Comparison of ENCODE assay signal across 8 cellular contexts in the genomic region with DNA sequence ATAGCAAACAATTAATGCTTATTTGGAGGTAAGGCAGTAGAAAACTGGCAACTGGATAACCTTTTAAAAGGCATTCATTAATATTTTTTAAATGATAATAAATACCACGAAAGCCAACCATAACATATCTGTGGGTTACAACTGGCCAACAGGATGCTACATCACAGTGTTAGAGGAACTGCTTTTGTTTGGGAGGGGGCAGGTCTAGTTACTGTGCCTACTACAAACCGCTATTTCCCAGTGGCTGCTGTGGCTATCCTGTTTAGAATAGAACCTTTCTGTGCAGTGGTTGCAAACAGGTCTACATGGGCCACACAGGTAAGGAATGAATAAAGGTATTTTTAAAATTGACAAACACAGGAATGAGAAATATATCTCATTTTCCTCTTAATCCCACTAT. TPM values are rescaled to one million over a fixed set of nuclear protein-coding genes. Genes with fewer than 3 reads are reported as not detected.
A peak's percentile ranks its signal among the peaks of the same experiment; 100 is the strongest.
DNase-seq lines count a peak whose midpoint lies in the region; ATAC-seq, FAIRE-seq and TF ChIP-seq lines count a peak whose summit lies in the region.

No MANE protein-coding gene starts in this region.

- no peak for TF ChIP-seq CTCF in PC-3 (conservative IDR thresholded peaks at IDR 0.05; ENCODE audit: low read depth, low read length)
- TF ChIP-seq CTCF in endothelial cell of umbilical vein (IDR thresholded peaks at IDR 0.05; ENCODE audit: extremely low read depth in 1 of 2, insufficient read depth in 1 of 2, low read depth in 1 of 2, low read length in 2 of 2), result no peak

- H3K14ac ChIP-seq in trophoblast cell (ENCODE audit: low read length), result no peak overlapping the region

- H3K4me2 ChIP-seq in PC-3 (ENCODE audit: low read length) (peak overlapping the region; percentile 96), endothelial cell of umbilical vein (ENCODE audit: insufficient read depth, low read length) (peak overlapping the region; percentile 84), trophoblast cell (ENCODE audit: low read length) (peak overlapping the region; percentile 84)

- BruUV-seq in PC-3 (replicated peaks; lab: Mats Ljungman, UMichigan) (TSS peak; percentile 40), endothelial cell of umbilical vein (replicated peaks; lab: Mats Ljungman, UMichigan) (no TSS peak)

- no peak overlapping the region for H3K23ac ChIP-seq in trophoblast cell (ENCODE audit: low read length)

- H3K4me1 ChIP-seq in ES-I3 (ENCODE audit: insufficient read depth, low read length) (no peaks in the 10 kb centered on the region), PC-3 (ENCODE audit: insufficient read depth, low read length) (peaks cover 44% of the 10 kb centered on the region), endothelial cell of umbilical vein (ENCODE audit: control insufficient read depth, extremely low read depth, insufficient read depth, low read length) (peaks cover 21% of the 10 kb centered on the region), trophoblast cell (ENCODE audit: control insufficient read depth in 1 of 2, insufficient read depth in 2 of 2, low read length in 2 of 2) (peaks cover 4% of the 10 kb centered on the region in 2 experiments)

- H3K18ac ChIP-seq in trophoblast cell (ENCODE audit: low read length), result no peak overlapping the region

- no peak for TF ChIP-seq POLR2A in endothelial cell of umbilical vein (IDR thresholded peaks at IDR 0.05; ENCODE audit: low read depth, low read length)

- H3K4me3 ChIP-seq in PC-3 (ENCODE audit: low read length), result peak overlapping the region; percentile 85
- peak overlapping the region in 1 of 3 experiments; percentile 70 for H3K4me3 ChIP-seq in endothelial cell of umbilical vein (replicated peaks in 1 of 3; ENCODE audit: insufficient read depth in 1 of 3, low read depth in 1 of 3, low read length in 3 of 3)
- H3K4me3 ChIP-seq in trophoblast cell (ENCODE audit: low read depth, low read length), result no peak overlapping the region

- H3K9ac ChIP-seq in ES-I3 (ENCODE audit: low read depth, low read length) (peak overlapping the region; percentile 73; the same call in 1 of the 2 replicates), PC-3 (ENCODE audit: low read length) (peak overlapping the region; percentile 88), endothelial cell of umbilical vein (replicated peaks; ENCODE audit: extremely low read depth, insufficient read depth, low read length) (peak overlapping the region; percentile 88), trophoblast cell (ENCODE audit: low read length) (no peak overlapping the region)

- H3K36me3 ChIP-seq in ES-I3 (ENCODE audit: insufficient read depth, low read length) (peaks cover 10% of the 10 kb centered on the region), PC-3 (ENCODE audit: low read depth, low read length) (peaks cover 20% of the 10 kb centered on the region), endothelial cell of umbilical vein (ENCODE audit: control insufficient read depth in 2 of 2, extremely low read depth in 1 of 2, insufficient read depth in 2 of 2, low read length in 2 of 2) (peaks cover 7 to 18% of the 10 kb centered on the region in 2 experiments), trophoblast cell (ENCODE audit: control insufficient read depth in 1 of 2, insufficient read depth in 2 of 2, low read length in 2 of 2) (peaks cover 21 to 31% of the 10 kb centered on the region in 2 experiments)

- no peaks in the 10 kb centered on the region for H3K9me2 ChIP-seq in PC-3 (replicated peaks; ENCODE audit: low read length)

- no peak overlapping the region for H4K91ac ChIP-seq in trophoblast cell (ENCODE audit: low read depth, low read length)

- no peak for DNase-seq in PC-3
- no peak for DNase-seq in endothelial cell of umbilical vein (ENCODE audit: low read depth, low spot score)
- no peak for DNase-seq in trophoblast cell
- DNase-seq in stimulated activated naive CD4-positive, alpha-beta T cell treated with Interleukin-2 at 50 U/mL for 16 hours (lab: John Stamatoyannopoulos, UW), result no peak
- DNase-seq in NCI-H1048 (lab: John Stamatoyannopoulos, UW), result no peak
- DNase-seq in NCI-H1694 treated with DMSO at 0.1 percent for 48 hours (lab: John Stamatoyannopoulos, UW), result no peak

- H3K4ac ChIP-seq in trophoblast cell (ENCODE audit: low read depth, low read length), result no peak overlapping the region

- dilution Hi-C loops in endothelial cell of umbilical vein (cut with MboI; ENCODE audit: extremely low pct_ligation_motif_present, low sequenced_read_pairs), result no loop called here

- H3K9me1 ChIP-seq in endothelial cell of umbilical vein (replicated peaks; ENCODE audit: control insufficient read depth, extremely low read depth, insufficient read depth, low read length), result no peaks in the 10 kb centered on the region

- H3K27me3 ChIP-seq in PC-3 (ENCODE audit: low read length) (no peaks in the 10 kb centered on the region), endothelial cell of umbilical vein (ENCODE audit: control insufficient read depth in 2 of 2, insufficient read depth in 2 of 2, low read length in 2 of 2) (no peaks in the 10 kb centered on the region), trophoblast cell (ENCODE audit: insufficient read depth, low read length) (no peaks in the 10 kb centered on the region)

- H3K9me3 ChIP-seq in ES-I3 (ENCODE audit: control insufficient read depth, insufficient read depth, low read length) (no peaks in the 10 kb centered on the region), PC-3 (ENCODE audit: low read length) (no peaks in the 10 kb centered on the region), endothelial cell of umbilical vein (replicated peaks; ENCODE audit: control insufficient read depth, insufficient read depth, low read length) (no peaks in the 10 kb centered on the region), trophoblast cell (ENCODE audit: insufficient read depth, low read depth, low read length) (no peaks in the 10 kb centered on the region)

- intact Hi-C loops in PC-3 (cut with micrococcal nuclease) (loop anchor here (10.0 kb wide), 1 partner anchor 518 kb away; a partner anchor contains a TSS), endothelial cell of umbilical vein (cut with micrococcal nuclease) (loop anchor here (1.0 kb wide), 2 partner anchors 11 to 19 kb away; no protein-coding TSS in a partner anchor)

- POLR2A ChIA-PET in PC-3 (lab: Charles Lee; ENCODE audit: unreplicated experiment), result no interaction called here
- POLR2A ChIA-PET in endothelial cell of umbilical vein (lab: Charles Lee), result no interaction called here

- H2AK5ac ChIP-seq in trophoblast cell (ENCODE audit: low read length), result no peak overlapping the region

- H2BK120ac ChIP-seq in trophoblast cell (ENCODE audit: insufficient read depth, low read length, poor library complexity), result no peak overlapping the region

- no peak overlapping the region for H2BK12ac ChIP-seq in trophoblast cell (ENCODE audit: low read length)

- H2BK5ac ChIP-seq in trophoblast cell (ENCODE audit: low read depth, low read length, poor library complexity), result no peak overlapping the region

- 0 out of 2 replicates have a peak overlapping the region, but pooled peaks have one; percentile 59 for H3K27ac ChIP-seq in PC-3 (ENCODE audit: low read length)
- no peak overlapping the region for H3K27ac ChIP-seq in endothelial cell of umbilical vein (ENCODE audit: insufficient read depth, low read depth, low read length)
- H3K27ac ChIP-seq in trophoblast cell (ENCODE audit: low read depth, low read length), result no peak overlapping the region

- H3F3A ChIP-seq in PC-3 (ENCODE audit: low read length, unreplicated experiment), result peaks cover 3% of the 10 kb centered on the region

- no peak for FAIRE-seq in endothelial cell of umbilical vein (lab: Jason Lieb, UNC)

- H4K20me1 ChIP-seq in PC-3 (ENCODE audit: low read length), result no peaks in the 10 kb centered on the region
- H4K20me1 ChIP-seq in endothelial cell of umbilical vein (replicated peaks; ENCODE audit: control insufficient read depth, extremely low read depth, insufficient read depth, low read length), result no peaks in the 10 kb centered on the region

- no CpG with 5 or more reads among the region's 2 CpGs for WGBS in trophoblast cell (ENCODE audit: extremely low coverage, insufficient coverage, insufficient read length)

- H3K79me2 ChIP-seq in PC-3 (ENCODE audit: low read length) (peaks cover 44% of the 10 kb centered on the region), endothelial cell of umbilical vein (ENCODE audit: control insufficient read depth, insufficient read depth, low read length) (peaks cover 22% of the 10 kb centered on the region), trophoblast cell (ENCODE audit: control insufficient read depth, insufficient read depth, low read length, poor library complexity) (peaks cover 6% of the 10 kb centered on the region)

- H4K8ac ChIP-seq in trophoblast cell (ENCODE audit: low read depth, low read length), result no peak overlapping the region

- no peak overlapping the region for H4K12ac ChIP-seq in trophoblast cell (ENCODE audit: low read depth, low read length)

- ATAC-seq in PC-3 (no peak), HG03175 (IDR thresholded peaks at IDR 0.05; ENCODE audit: unreplicated experiment) (no peak)

- H2AFZ ChIP-seq in PC-3 (ENCODE audit: low read length), result no peak overlapping the region
- H2AFZ ChIP-seq in endothelial cell of umbilical vein (ENCODE audit: low read depth, low read length), result no peak overlapping the region
- H2AFZ ChIP-seq in trophoblast cell (ENCODE audit: insufficient read depth, low read length, poor library complexity), result no peak overlapping the region

- CTCF ChIA-PET in PC-3 (lab: Charles Lee) (no interaction called here), endothelial cell of umbilical vein (lab: Charles Lee) (interaction anchor here (1.9 to 7.0 kb wide), 2 partner anchors 20 to 43 kb away, joined by 13 to 42 read pairs; no protein-coding TSS in a partner anchor)

- peaks cover 3% of the 10 kb centered on the region for H3K79me1 ChIP-seq in trophoblast cell (ENCODE audit: low read length)

RNA-seq across cellular contexts. Expression of a gene that starts 1.0 kb away (rescaled TPM):
- total RNA-seq in PC-3 (2014; rRNA removed), result 101 and 129 TPM in 2 replicates
- total RNA-seq in endothelial cell of umbilical vein, result 92.7 and 96.8 TPM in 2 replicates
- 143 and 162 TPM in 2 replicates for polyA plus RNA-seq in endothelial cell of umbilical vein
- polyA plus RNA-seq in endothelial cell of umbilical vein (2011; cell fraction: cytosol; rRNA removed), result 110 and 116 TPM in 2 replicates
- 75.5 and 86.2 TPM in 2 replicates for polyA plus RNA-seq in endothelial cell of umbilical vein (2011; cell fraction: nucleus; rRNA removed)
- polyA plus RNA-seq in endothelial cell of umbilical vein (2012), result 85.7 and 98.7 TPM in 2 replicates
- polyA minus RNA-seq in endothelial cell of umbilical vein, result 70.6 and 79.1 TPM in 2 replicates
- polyA minus RNA-seq in endothelial cell of umbilical vein (2011; cell fraction: cytosol; rRNA and poly(A)+ RNA removed), result 50.8 TPM
- 47.8 and 52.4 TPM in 2 replicates for polyA minus RNA-seq in endothelial cell of umbilical vein (2011; cell fraction: nucleus; rRNA and poly(A)+ RNA removed)
- 72.1 and 75.4 TPM in 2 replicates for polyA plus RNA-seq in trophoblast cell (2013)

RNA-seq across cellular contexts. Expression of a gene that starts 8.8 kb away (rescaled TPM):
- total RNA-seq in PC-3 (2014; rRNA removed) (7.7 and 8.5 TPM in 2 replicates), endothelial cell of umbilical vein (15.6 and 16.3 TPM in 2 replicates)
- polyA plus RNA-seq in endothelial cell of umbilical vein, result 27.9 and 28.7 TPM in 2 replicates
- 19.5 and 20.9 TPM in 2 replicates for polyA plus RNA-seq in endothelial cell of umbilical vein (2011; cell fraction: cytosol; rRNA removed)
- 9.2 and 9.7 TPM in 2 replicates for polyA plus RNA-seq in endothelial cell of umbilical vein (2011; cell fraction: nucleus; rRNA removed)
- 8.6 and 12.3 TPM in 2 replicates for polyA plus RNA-seq in endothelial cell of umbilical vein (2012)
- 11.2 and 16.2 TPM in 2 replicates for polyA minus RNA-seq in endothelial cell of umbilical vein
- polyA minus RNA-seq in endothelial cell of umbilical vein (2011; cell fraction: cytosol; rRNA and poly(A)+ RNA removed), result 1.8 TPM
- polyA minus RNA-seq in endothelial cell of umbilical vein (2011; cell fraction: nucleus; rRNA and poly(A)+ RNA removed), result 4.0 and 4.8 TPM in 2 replicates
- 10.9 and 13.1 TPM in 2 replicates for polyA plus RNA-seq in trophoblast cell (2013)

RNA-seq across cellular contexts. Expression of a gene that starts 38.8 kb away (rescaled TPM):
- not detected in 2 replicates for total RNA-seq in PC-3 (2014; rRNA removed)
- not detected in 2 replicates for total RNA-seq in endothelial cell of umbilical vein
- not detected in 2 replicates for polyA plus RNA-seq in endothelial cell of umbilical vein
- polyA plus RNA-seq in endothelial cell of umbilical vein (2011; cell fraction: cytosol; rRNA removed), result not detected in 2 replicates
- polyA plus RNA-seq in endothelial cell of umbilical vein (2011; cell fraction: nucleus; rRNA removed), result not detected in 2 replicates
- 0.12 and 0.22 TPM in 2 replicates for polyA plus RNA-seq in endothelial cell of umbilical vein (2012)
- polyA minus RNA-seq in endothelial cell of umbilical vein, result not detected in 2 replicates
- not detected for polyA minus RNA-seq in endothelial cell of umbilical vein (2011; cell fraction: cytosol; rRNA and poly(A)+ RNA removed)
- polyA minus RNA-seq in endothelial cell of umbilical vein (2011; cell fraction: nucleus; rRNA and poly(A)+ RNA removed), result not detected in 2 replicates
- not detected in 2 replicates for polyA plus RNA-seq in trophoblast cell (2013)

RNA-seq across cellular contexts. Expression of a gene that starts 52.6 kb away (rescaled TPM):
- total RNA-seq in PC-3 (2014; rRNA removed), result not detected in 2 replicates
- total RNA-seq in endothelial cell of umbilical vein, result not detected in 2 replicates
- polyA plus RNA-seq in endothelial cell of umbilical vein, result 0.22 TPM in 1 of 2 replicates, not detected in the other
- not detected in 2 replicates for polyA plus RNA-seq in endothelial cell of umbilical vein (2011; cell fraction: cytosol; rRNA removed)
- not detected in 2 replicates for polyA plus RNA-seq in endothelial cell of umbilical vein (2011; cell fraction: nucleus; rRNA removed)
- polyA plus RNA-seq in endothelial cell of umbilical vein (2012), result not detected in 2 replicates
- polyA minus RNA-seq in endothelial cell of umbilical vein, result not detected in 2 replicates
- polyA minus RNA-seq in endothelial cell of umbilical vein (2011; cell fraction: cytosol; rRNA and poly(A)+ RNA removed), result not detected
- polyA minus RNA-seq in endothelial cell of umbilical vein (2011; cell fraction: nucleus; rRNA and poly(A)+ RNA removed), result not detected in 2 replicates
- polyA plus RNA-seq in trophoblast cell (2013), result 114 and 119 TPM in 2 replicates

RNA-seq across cellular contexts. Expression of a gene that starts 54.0 kb away (rescaled TPM):
- total RNA-seq in PC-3 (2014; rRNA removed) (32.5 and 45.2 TPM in 2 replicates), endothelial cell of umbilical vein (22.3 and 27.4 TPM in 2 replicates)
- 79.6 and 91.8 TPM in 2 replicates for polyA plus RNA-seq in endothelial cell of umbilical vein
- polyA plus RNA-seq in endothelial cell of umbilical vein (2011; cell fraction: cytosol; rRNA removed), result 45.7 and 47.1 TPM in 2 replicates
- polyA plus RNA-seq in endothelial cell of umbilical vein (2011; cell fraction: nucleus; rRNA removed), result 27.8 and 30.1 TPM in 2 replicates
- polyA plus RNA-seq in endothelial cell of umbilical vein (2012), result 21.2 and 22.0 TPM in 2 replicates
- 65.4 and 73.2 TPM in 2 replicates for polyA minus RNA-seq in endothelial cell of umbilical vein
- polyA minus RNA-seq in endothelial cell of umbilical vein (2011; cell fraction: cytosol; rRNA and poly(A)+ RNA removed), result 34.8 TPM
- polyA minus RNA-seq in endothelial cell of umbilical vein (2011; cell fraction: nucleus; rRNA and poly(A)+ RNA removed), result 34.8 and 36.4 TPM in 2 replicates
- 14.7 and 15.0 TPM in 2 replicates for polyA plus RNA-seq in trophoblast cell (2013)
